Comparison of ENCODE assay signal across 16 cellular contexts in the genomic region with DNA sequence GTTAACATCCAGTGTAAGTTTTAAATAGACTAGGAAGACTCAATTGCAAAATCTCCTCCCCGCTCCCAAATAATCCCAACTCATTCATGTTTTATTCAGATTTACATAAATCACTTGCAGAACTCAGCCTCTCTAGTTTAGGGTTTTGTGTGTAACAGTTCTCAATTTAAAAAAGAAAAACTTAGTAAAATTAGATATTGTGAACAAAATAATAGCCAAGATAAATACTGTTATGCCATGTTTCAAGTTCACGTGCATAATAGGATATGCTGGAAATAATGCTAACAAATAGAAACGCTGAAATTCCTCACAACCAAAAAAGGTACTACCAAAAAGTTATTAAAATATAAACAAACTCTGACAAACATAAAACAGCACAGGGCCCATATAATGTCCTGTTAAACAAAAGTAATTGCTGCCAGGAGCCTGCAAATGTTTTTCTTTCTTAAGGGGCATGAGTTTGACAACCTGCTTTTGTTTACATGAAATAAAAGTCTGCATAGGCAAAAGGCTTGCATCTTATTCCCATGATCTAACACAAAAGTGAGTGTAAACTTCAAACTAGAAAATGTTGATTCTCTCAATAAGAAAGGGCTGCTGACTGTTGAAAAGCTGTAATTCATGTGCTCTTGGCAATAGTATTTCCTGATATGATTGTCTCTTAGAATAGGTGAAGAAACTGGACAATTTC. TPM values are rescaled to one million over a fixed set of nuclear protein-coding genes. Genes with fewer than 3 reads are reported as not detected.
"Had no signal": no experiment of that assay in that cellular context is flagged by ENCODE, and none has a peak within 500 bp of the region (broad histone marks: within the 10 kb centered on the region; RNA-seq: fewer than 3 reads in every experiment).

No MANE protein-coding gene starts in this region.

- H3K9me3 Mint-ChIP-seq: activated naive CD8-positive, alpha-beta T cell treated with anti-CD3 and anti-CD28 coated beads, Interleukin-2, amount 10 ng/mL, durations not matched to agents 7 days and 5 days; activated T-cell treated with anti-CD3 and anti-CD28 coated beads, Interleukin-2, amount 50 U/mL, for 72 hours; naive B cell had no signal

- H3K4me1 Mint-ChIP-seq: activated naive CD8-positive, alpha-beta T cell treated with anti-CD3 and anti-CD28 coated beads, Interleukin-2, amount 10 ng/mL, durations not matched to agents 7 days and 5 days had no signal

- H3K27me3 ChIP-seq: ovary, SJSA1 had no signal

- H3K27ac Mint-ChIP-seq: activated naive CD8-positive, alpha-beta T cell treated with anti-CD3 and anti-CD28 coated beads, Interleukin-2, amount 10 ng/mL, durations not matched to agents 7 days and 5 days; activated T-cell treated with anti-CD3 and anti-CD28 coated beads, Interleukin-2, amount 50 U/mL, for 72 hours; naive B cell had no signal

- H3K4me3 ChIP-seq: ovary, SJSA1, upper lobe of left lung had no signal

- FAIRE-seq: bronchial epithelial cell, endothelial cell of umbilical vein, kidney had no signal

- DNase-seq: activated CD4-positive, alpha-beta T cell treated with anti-CD3 and anti-CD28 coated beads, Interleukin-2, amount 50 U/mL, for 48 hours; activated CD4-positive, CD25-positive, alpha-beta regulatory T cell treated with anti-CD3 and anti-CD28 coated beads, Interleukin-2, amount 50 U/mL, for 72 hours; activated naive CD8-positive, alpha-beta T cell treated with anti-CD3 and anti-CD28 coated beads, Interleukin-2, amount 10 ng/mL, durations not matched to agents 7 days and 5 days; activated T-cell treated with anti-CD3 and anti-CD28 coated beads, Interleukin-2, amount 50 U/mL, for 72 hours; anterior cingulate cortex; foreskin melanocyte; kidney; midbrain; naive B cell; ovary; stimulated activated CD4-positive, alpha-beta T cell treated with anti-CD3 and anti-CD28 coated beads, Interleukin-4, amount 100 ng/mL, for 4 hours; SW 1271; upper lobe of left lung had no signal

- H3K36me3 ChIP-seq: ovary, upper lobe of left lung had no signal

- ATAC-seq: activated T-cell treated with anti-CD3 and anti-CD28 coated beads, Interleukin-2, amount 50 U/mL, for 72 hours had no signal

- H3K36me3 Mint-ChIP-seq: activated naive CD8-positive, alpha-beta T cell treated with anti-CD3 and anti-CD28 coated beads, Interleukin-2, amount 10 ng/mL, durations not matched to agents 7 days and 5 days; naive B cell had no signal

- H3K9me3 ChIP-seq: ovary, SJSA1, upper lobe of left lung had no signal

- H3K27ac ChIP-seq: SJSA1 had no signal

- H3K4me3 Mint-ChIP-seq: activated naive CD8-positive, alpha-beta T cell treated with anti-CD3 and anti-CD28 coated beads, Interleukin-2, amount 10 ng/mL, durations not matched to agents 7 days and 5 days; activated T-cell treated with anti-CD3 and anti-CD28 coated beads, Interleukin-2, amount 50 U/mL, for 72 hours had no signal

RNA-seq across cellular contexts. Expression of a gene that starts 2.9 kb away (rescaled TPM):
- total RNA-seq: activated naive CD8-positive, alpha-beta T cell treated with anti-CD3 and anti-CD28 coated beads, Interleukin-2, amount 10 ng/mL, durations not matched to agents 7 days and 5 days; activated T-cell treated with anti-CD3 and anti-CD28 coated beads, Interleukin-2, amount 50 U/mL, for 72 hours had no signal
